8 cellular contexts compared by ENCODE assay signal in genomic region chr2:46097714-46098480, GRCh38.
A peak's percentile ranks its signal among the peaks of the same experiment; 100 is the strongest.
DNase-seq lines count a peak whose midpoint lies in the region; ATAC-seq lines count a peak whose summit lies in the region.

No MANE protein-coding gene starts in this region.

- peak; percentile 72 for DNase-seq in Ammon's horn (ENCODE audit: low spot score)
- peak; percentile 5 for DNase-seq in OCI-M1 (lab: John Stamatoyannopoulos, UW)
- peak; percentile 61 for DNase-seq in epithelial cell of prostate (ENCODE audit: low read depth, low spot score)
- DNase-seq in myocyte (ENCODE audit: low read depth), result peak; percentile 88
- DNase-seq in activated CD4-positive, alpha-beta T cell treated with anti-CD3 and anti-CD28 coated beads for 36 hours, result no peak
- DNase-seq in activated CD4-positive, alpha-beta T cell treated with anti-CD3 and anti-CD28 coated beads, Interleukin-2, amount 50 U/mL, for 48 hours, result no peak

- no peak overlapping the region for H3K27ac Mint-ChIP-seq in activated CD4-positive, alpha-beta T cell treated with anti-CD3 and anti-CD28 coated beads for 36 hours

- no peak for ATAC-seq in activated CD4-positive, alpha-beta T cell treated with anti-CD3 and anti-CD28 coated beads for 36 hours
- ATAC-seq in GM18870 (IDR thresholded peaks at IDR 0.05; ENCODE audit: unreplicated experiment) (no peak), GM21619 (IDR thresholded peaks at IDR 0.05; ENCODE audit: unreplicated experiment) (no peak)

- peaks cover 6% of the 10 kb centered on the region for H3K4me1 Mint-ChIP-seq in activated CD4-positive, alpha-beta T cell treated with anti-CD3 and anti-CD28 coated beads for 36 hours

- CTCF ChIA-PET in activated CD4-positive, alpha-beta T cell treated with anti-CD3 and anti-CD28 coated beads for 36 hours (lab: Charles Lee), result no interaction called here

- peak overlapping the region; percentile 91 for H3K27ac ChIP-seq in epithelial cell of prostate

- H3K9me3 Mint-ChIP-seq in activated CD4-positive, alpha-beta T cell treated with anti-CD3 and anti-CD28 coated beads for 36 hours (ENCODE audit: low read depth), result peaks cover 8% of the 10 kb centered on the region

- peaks cover 6% of the 10 kb centered on the region for H3K36me3 Mint-ChIP-seq in activated CD4-positive, alpha-beta T cell treated with anti-CD3 and anti-CD28 coated beads for 36 hours (ENCODE audit: low read depth)

- POLR2A ChIA-PET in activated CD4-positive, alpha-beta T cell treated with anti-CD3 and anti-CD28 coated beads for 36 hours (lab: Charles Lee), result interaction anchor here (0.5 kb wide), 1 partner anchor 1266 kb away, joined by 3 read pairs; no protein-coding TSS in a partner anchor

- no peaks in the 10 kb centered on the region for H3K27me3 Mint-ChIP-seq in activated CD4-positive, alpha-beta T cell treated with anti-CD3 and anti-CD28 coated beads for 36 hours

- no peak overlapping the region for H3K4me3 Mint-ChIP-seq in activated CD4-positive, alpha-beta T cell treated with anti-CD3 and anti-CD28 coated beads for 36 hours

- intact Hi-C loops in activated CD4-positive, alpha-beta T cell treated with anti-CD3 and anti-CD28 coated beads for 36 hours (cut with DNase I, micrococcal nuclease), result no loop called here

Comparison
In these comparisons a context has a peak if more than half of its experiments do, and no peak if none do; other contexts are left out.
1. DNase-seq: peak in Ammon's horn (single experiment), OCI-M1 (single experiment), epithelial cell of prostate (single experiment) and myocyte (single experiment); none in activated CD4-positive, alpha-beta T cell treated with anti-CD3 and anti-CD28 coated beads for 36 hours (single experiment) and activated CD4-positive, alpha-beta T cell treated with anti-CD3 and anti-CD28 coated beads, Interleukin-2, amount 50 U/mL, for 48 hours (0 of 2).